ENCODE assay signal across 8 cellular contexts in genomic region chrX:76149842-76150204, GRCh38. TPM values are rescaled to one million over a fixed set of nuclear protein-coding genes. Genes with fewer than 3 reads are reported as not detected.
A peak's percentile ranks its signal among the peaks of the same experiment; 100 is the strongest.
DNase-seq lines count a peak whose midpoint lies in the region; ATAC-seq, FAIRE-seq and TF ChIP-seq lines count a peak whose summit lies in the region.
"Not testable (repeated sequence)": the region's sequence is repeated elsewhere in the genome, so short reads cannot be mapped to it uniquely, and the experiment has no call there.

No MANE protein-coding gene starts in this region.

- H3K27me3 ChIP-seq in Panc1 (ENCODE audit: control insufficient read depth, insufficient read depth, low read length); pancreas: not testable (repeated sequence)

- H3K27me3 Mint-ChIP-seq in Calu3 (ENCODE audit: unreplicated experiment): not testable (repeated sequence)

- H3K4me3 ChIP-seq in Panc1 (ENCODE audit: low read depth in 2 of 2, low read length in 2 of 2); pancreas: not testable (repeated sequence)

- peak; percentile 56 for FAIRE-seq in pancreas (lab: Jason Lieb, UNC)

- POLR2A ChIA-PET in Panc1 (lab: Charles Lee): not testable (repeated sequence)

- not testable (repeated sequence) for H3K9me3 ChIP-seq in Panc1 (ENCODE audit: control insufficient read depth, insufficient read depth, low read depth, low read length); pancreas

- DNase-seq in Calu3; Panc1 (ENCODE audit: low read depth, low spot score); Right ventricle myocardium inferior (ENCODE audit: missing footprints); pancreas: not testable (repeated sequence)

- H3K36me3 ChIP-seq in Panc1 (ENCODE audit: control insufficient read depth, insufficient read depth, low read length); pancreas: not testable (repeated sequence)

- intact Hi-C loops in Calu3 (cut with micrococcal nuclease; ENCODE audit: unreplicated experiment): loop anchor here (5.0 kb wide), 1 partner anchor 102 kb away; no protein-coding TSS in a partner anchor
- intact Hi-C loops in Panc1 (cut with micrococcal nuclease; ENCODE audit: unreplicated experiment); Right ventricle myocardium inferior (cut with DNase I); pancreas (cut with DNase I): not testable (repeated sequence)

- not testable (repeated sequence) for H3K27ac Mint-ChIP-seq in Calu3 (ENCODE audit: unreplicated experiment)

- in situ Hi-C loops in Panc1 (cut with HindIII; ENCODE audit: low pct_unique_long_range_greater_than_20kb, low sequenced_read_pairs): not testable (repeated sequence)

- CTCF ChIA-PET in Calu3 (lab: Charles Lee); Panc1 (lab: Charles Lee): not testable (repeated sequence)

- not testable (repeated sequence) for H3K9me3 Mint-ChIP-seq in Calu3 (ENCODE audit: low read depth, unreplicated experiment)

- no CpG with 5 or more reads among the region's 23 CpGs for WGBS in pancreas, 2 donors

- ATAC-seq in GM19324 (IDR thresholded peaks at IDR 0.05; ENCODE audit: low FRiP score, unreplicated experiment): peak; percentile 3
- ATAC-seq in GM21528 (IDR thresholded peaks at IDR 0.05; ENCODE audit: low FRiP score, unreplicated experiment): peak; percentile 5
- peak; percentile 3 for ATAC-seq in HG02678 (IDR thresholded peaks at IDR 0.05; ENCODE audit: unreplicated experiment)
- peak; percentile 6 for ATAC-seq in HG03095 (IDR thresholded peaks at IDR 0.05; ENCODE audit: unreplicated experiment)
- ATAC-seq in Panc1: peak; percentile 62
- ATAC-seq in Right ventricle myocardium inferior: peak; percentile 35
- peak; percentile 25 to 49 (median 39) for ATAC-seq in pancreas

- TF ChIP-seq CTCF in Calu3 (IDR thresholded peaks at IDR 0.05; ENCODE audit: unreplicated experiment); Panc1 (IDR thresholded peaks at IDR 0.05); pancreas (IDR thresholded peaks at IDR 0.05): not testable (repeated sequence)

- H3K27ac ChIP-seq in Panc1 (ENCODE audit: low read length); pancreas: not testable (repeated sequence)

- H3K4me3 Mint-ChIP-seq in Calu3 (ENCODE audit: low read depth, unreplicated experiment): not testable (repeated sequence)

- not testable (repeated sequence) for H3K36me3 Mint-ChIP-seq in Calu3 (ENCODE audit: insufficient read depth, unreplicated experiment)

- H3K4me1 Mint-ChIP-seq in Calu3 (ENCODE audit: low read depth, unreplicated experiment): peaks cover 14% of the 10 kb centered on the region

- H3K4me1 ChIP-seq in Panc1 (ENCODE audit: control insufficient read depth, insufficient read depth, low read length): peaks cover 11% of the 10 kb centered on the region
- H3K4me1 ChIP-seq in pancreas: peaks cover 0 to 23% (median 9%) of the 10 kb centered on the region in 3 donors

- TSS peak; percentile 92 for BruUV-seq in Calu3 (replicated peaks; lab: Mats Ljungman, UMichigan)
- BruUV-seq in Panc1 (replicated peaks; lab: Mats Ljungman, UMichigan): not testable (repeated sequence)

RNA-seq across cellular contexts. Expression of gene PBDC1, which starts 23.0 kb away (rescaled TPM):
- 26.8 and 34.1 TPM in 2 replicates for total RNA-seq in Calu3 (2022)
- 36.5 TPM for total RNA-seq in Panc1 (2021; ENCODE audit: unreplicated experiment)
- 24.7 TPM for polyA plus RNA-seq in Panc1 (2012; ENCODE audit: insufficient read length)
- 10.8 TPM for total RNA-seq in Right ventricle myocardium inferior
- total RNA-seq in pancreas: 10 to 100 TPM in 3 of 6 donors, 1 to 10 TPM in 3; 5.8 to 12.9 (median 9.8) TPM
- 10 to 100 TPM; 10.6 to 18.8 TPM for polyA plus RNA-seq in pancreas

Comparison
In these comparisons a context has a peak if more than half of its experiments do, and no peak if none do; other contexts are left out.
1. ATAC-seq: peak in every context shown above with its lines; median percentile 62 in Panc1; 39 in pancreas; 35 in Right ventricle myocardium inferior; 6 in HG03095; 5 in GM21528; 3 in GM19324; 3 in HG02678.